ENCODE assay signal across 20 cellular contexts in genomic region chr16:4828567-4829320, GRCh38. TPM values are rescaled to one million over a fixed set of nuclear protein-coding genes. Genes with fewer than 3 reads are reported as not detected.
DNase-seq lines count a peak whose midpoint lies in the region; TF ChIP-seq lines count a peak whose summit lies in the region.
"Had no signal": no experiment of that assay in that cellular context is flagged by ENCODE, and none has a peak within 500 bp of the region (broad histone marks: within the 10 kb centered on the region; RNA-seq: fewer than 3 reads in every experiment).

No MANE protein-coding gene starts in this region.

- TF ChIP-seq CTCF in HFFc6 (IDR thresholded peaks at IDR 0.05) (no peak), cardiac muscle cell (IDR thresholded peaks at IDR 0.05; ENCODE audit: low read depth, low read length) (no peak), Peyer's patch (IDR thresholded peaks at IDR 0.05) (no peak)

- peaks cover 32% of the 10 kb centered on the region for H3K36me3 Mint-ChIP-seq in HFFc6 (ENCODE audit: low read depth)
- H3K36me3 Mint-ChIP-seq in activated T-helper 2 cell treated with anti-CD3 and anti-CD28 coated beads, Interferon-gamma antibody, Interleukin-2, Interleukin-4, amounts not matched to agents 10 μg/mL and 5 μg/mL and 100 μg/mL, durations not matched to agents 14 hours and 24 hours and 36 hours (ENCODE audit: low read depth): peaks cover 69% of the 10 kb centered on the region

- DNase-seq in HFFc6: peak; percentile 12
- no peak for DNase-seq in cardiac muscle cell (ENCODE audit: low read depth in 1 of 2, low spot score in 1 of 2)
- no peak for DNase-seq in NCI-H128 (lab: John Stamatoyannopoulos, UW; ENCODE audit: unreplicated experiment)
- no peak for DNase-seq in Peyer's patch
- no peak for DNase-seq in activated T-helper 2 cell treated with anti-CD3 and anti-CD28 coated beads, Interferon-gamma antibody, Interleukin-2, Interleukin-4, amounts not matched to agents 10 μg/mL and 5 μg/mL and 100 μg/mL, durations not matched to agents 14 hours and 24 hours and 36 hours (ENCODE audit: low spot score)
- DNase-seq: AML-193; Calu3; CD4-positive, alpha-beta T cell; IMR-90; NCI-H1417 treated with DMSO at 0.1 percent for 48 hours; NCI-H2029 treated with DMSO at 0.1 percent for 48 hours; NCI-H2227 treated with DMSO at 0.1 percent for 48 hours; NCI-H526 treated with DMSO at 0.1 percent for 48 hours; NK-92 treated with Interleukin-12 subunit alpha and Interleukin-12 subunit beta, amount 100 ng/mL, for 24 hours; OCI-M1 had no signal

- no peaks in the 10 kb centered on the region for H3K27me3 ChIP-seq in cardiac muscle cell
- H3K27me3 ChIP-seq in mucosa of rectum (ENCODE audit: control insufficient read depth in 2 of 2, insufficient read depth in 2 of 2, low read length in 2 of 2): no peaks in the 10 kb centered on the region
- no peaks in the 10 kb centered on the region for H3K27me3 ChIP-seq in skeletal muscle tissue (ENCODE audit: control insufficient read depth in 3 of 3, insufficient read depth in 3 of 3, low read length in 3 of 3)
- H3K27me3 ChIP-seq in Peyer's patch: no peaks in the 10 kb centered on the region

- peak overlapping the region; percentile 45; the same call in 1 of the 2 replicates for H3K27ac Mint-ChIP-seq in HFFc6
- no peak overlapping the region for H3K27ac Mint-ChIP-seq in activated T-helper 2 cell treated with anti-CD3 and anti-CD28 coated beads, Interferon-gamma antibody, Interleukin-2, Interleukin-4, amounts not matched to agents 10 μg/mL and 5 μg/mL and 100 μg/mL, durations not matched to agents 14 hours and 24 hours and 36 hours
- H3K27ac Mint-ChIP-seq: CD4-positive, alpha-beta T cell; GM23338 had no signal

- intact Hi-C loops in activated T-helper 2 cell treated with anti-CD3 and anti-CD28 coated beads, Interferon-gamma antibody, Interleukin-2, Interleukin-4, amounts not matched to agents 10 μg/mL and 5 μg/mL and 100 μg/mL, durations not matched to agents 14 hours and 24 hours and 36 hours (cut with micrococcal nuclease): no loop called here

- no peak overlapping the region for H3K4me3 ChIP-seq in cardiac muscle cell
- H3K4me3 ChIP-seq in mucosa of rectum (ENCODE audit: low read length in 2 of 2): no peak overlapping the region
- no peak overlapping the region for H3K4me3 ChIP-seq in skeletal muscle tissue (ENCODE audit: low read length in 3 of 3)
- no peak overlapping the region for H3K4me3 ChIP-seq in Peyer's patch
- H3K4me3 ChIP-seq: GM23338 had no signal

- H3K9ac ChIP-seq in mucosa of rectum (ENCODE audit: low read depth in 1 of 2, low read length in 2 of 2) (peak overlapping the region in 1 of 2 donors; percentile 7), skeletal muscle tissue (ENCODE audit: low read depth in 1 of 3, low read length in 3 of 3) (peak overlapping the region in 2 of 3 donors; percentile 58 to 59)

- no peaks in the 10 kb centered on the region; the same call in 1 of the 2 replicates for H3K27me3 Mint-ChIP-seq in HFFc6 (ENCODE audit: insufficient read depth)
- H3K27me3 Mint-ChIP-seq in activated T-helper 2 cell treated with anti-CD3 and anti-CD28 coated beads, Interferon-gamma antibody, Interleukin-2, Interleukin-4, amounts not matched to agents 10 μg/mL and 5 μg/mL and 100 μg/mL, durations not matched to agents 14 hours and 24 hours and 36 hours (ENCODE audit: low read depth): no peaks in the 10 kb centered on the region
- H3K27me3 Mint-ChIP-seq: CD4-positive, alpha-beta T cell had no signal

- peaks cover 4% of the 10 kb centered on the region; the same call in 1 of the 2 replicates for H3K4me1 Mint-ChIP-seq in HFFc6 (ENCODE audit: low read depth)
- H3K4me1 Mint-ChIP-seq in activated T-helper 2 cell treated with anti-CD3 and anti-CD28 coated beads, Interferon-gamma antibody, Interleukin-2, Interleukin-4, amounts not matched to agents 10 μg/mL and 5 μg/mL and 100 μg/mL, durations not matched to agents 14 hours and 24 hours and 36 hours (ENCODE audit: low read depth): no peaks in the 10 kb centered on the region
- H3K4me1 Mint-ChIP-seq: GM23338 had no signal

- no peak for TF ChIP-seq POLR2A in Peyer's patch (IDR thresholded peaks at IDR 0.05)

- H3K9me3 ChIP-seq in cardiac muscle cell (ENCODE audit: low read depth) (no peaks in the 10 kb centered on the region), mucosa of rectum (ENCODE audit: control insufficient read depth in 2 of 2, low read length in 2 of 2) (no peaks in the 10 kb centered on the region), skeletal muscle tissue (ENCODE audit: control insufficient read depth in 3 of 3, low read length in 3 of 3) (no peaks in the 10 kb centered on the region), Peyer's patch (no peaks in the 10 kb centered on the region)

- H3K9me3 Mint-ChIP-seq in HFFc6: no peaks in the 10 kb centered on the region
- H3K9me3 Mint-ChIP-seq in activated T-helper 2 cell treated with anti-CD3 and anti-CD28 coated beads, Interferon-gamma antibody, Interleukin-2, Interleukin-4, amounts not matched to agents 10 μg/mL and 5 μg/mL and 100 μg/mL, durations not matched to agents 14 hours and 24 hours and 36 hours: no peaks in the 10 kb centered on the region
- H3K9me3 Mint-ChIP-seq: CD4-positive, alpha-beta T cell; GM23338 had no signal

- no peak overlapping the region for H3K4me3 Mint-ChIP-seq in HFFc6
- H3K4me3 Mint-ChIP-seq in activated T-helper 2 cell treated with anti-CD3 and anti-CD28 coated beads, Interferon-gamma antibody, Interleukin-2, Interleukin-4, amounts not matched to agents 10 μg/mL and 5 μg/mL and 100 μg/mL, durations not matched to agents 14 hours and 24 hours and 36 hours (ENCODE audit: low read depth): no peak overlapping the region
- H3K4me3 Mint-ChIP-seq: CD4-positive, alpha-beta T cell; GM23338 had no signal

- H3K27ac ChIP-seq in cardiac muscle cell: peak overlapping the region; percentile 61
- peak overlapping the region; percentile 26 to 72 for H3K27ac ChIP-seq in mucosa of rectum (ENCODE audit: low read depth in 2 of 2, low read length in 2 of 2)
- H3K27ac ChIP-seq in skeletal muscle tissue (ENCODE audit: low read depth, low read length): peak overlapping the region; percentile 32
- no peak overlapping the region for H3K27ac ChIP-seq in Peyer's patch

- H3K36me3 ChIP-seq in cardiac muscle cell: peaks cover 28% of the 10 kb centered on the region
- peaks cover 58 to 71% of the 10 kb centered on the region in 2 donors for H3K36me3 ChIP-seq in mucosa of rectum (ENCODE audit: control insufficient read depth in 2 of 2, insufficient read depth in 2 of 2, low read length in 2 of 2)
- peaks cover 44 to 65% (median 60%) of the 10 kb centered on the region in 3 donors for H3K36me3 ChIP-seq in skeletal muscle tissue (ENCODE audit: control insufficient read depth in 3 of 3, insufficient read depth in 3 of 3, low read length in 3 of 3)
- peaks cover 0 to 91% (median 0%) of the 10 kb centered on the region in 3 donors for H3K36me3 ChIP-seq in Peyer's patch

- H3K4me1 ChIP-seq in cardiac muscle cell (ENCODE audit: low read depth) (peaks cover 42% of the 10 kb centered on the region), mucosa of rectum (ENCODE audit: control insufficient read depth in 2 of 2, insufficient read depth in 2 of 2, low read length in 2 of 2) (peaks cover 21 to 34% of the 10 kb centered on the region in 2 donors), skeletal muscle tissue (ENCODE audit: control insufficient read depth in 3 of 3, insufficient read depth in 3 of 3, low read length in 3 of 3) (peaks cover 51 to 75% (median 68%) of the 10 kb centered on the region in 3 donors), Peyer's patch (peaks cover 0 to 9% (median 3%) of the 10 kb centered on the region in 4 donors)

RNA-seq across cellular contexts. Expression of gene GLYR1, which starts 18.3 kb away (rescaled TPM):
- 10 to 100 TPM; 77.6 to 89.4 (median 81.8) TPM for total RNA-seq in HFFc6 (2021; fragmentation: NEBNext Ultra II Directional; extraction: Animal tissue kit (Norgen Biotek cat#: 25700))
- 38.0 and 44.3 TPM in 2 replicates for total RNA-seq in cardiac muscle cell
- 52.1 and 65.5 TPM in 2 replicates for polyA plus RNA-seq in cardiac muscle cell
- total RNA-seq in skeletal muscle tissue: 25.1 TPM
- total RNA-seq in Peyer's patch: 100 to 1,000 TPM in 1 of 4 donors, 10 to 100 TPM in 3; 57.5 to 168 (median 66.9) TPM
- 104 and 112 TPM in 2 replicates for total RNA-seq in activated T-helper 2 cell treated with anti-CD3 and anti-CD28 coated beads, Interferon-gamma antibody, Interleukin-2, Interleukin-4, amounts not matched to agents 10 μg/mL and 5 μg/mL and 100 μg/mL, durations not matched to agents 14 hours and 24 hours and 36 hours

RNA-seq across cellular contexts. Expression of gene UBN1, which starts 18.5 kb away (rescaled TPM):
- 10 to 100 TPM; 21.3 to 24.8 (median 22.0) TPM for total RNA-seq in HFFc6 (2021; fragmentation: NEBNext Ultra II Directional; extraction: Animal tissue kit (Norgen Biotek cat#: 25700))
- total RNA-seq in cardiac muscle cell: 24.2 and 33.4 TPM in 2 replicates
- 21.4 and 23.7 TPM in 2 replicates for polyA plus RNA-seq in cardiac muscle cell
- 11.0 TPM for total RNA-seq in skeletal muscle tissue
- 100 to 1,000 TPM in 1 of 4 donors, 10 to 100 TPM in 3; 56.0 to 119 (median 62.2) TPM for total RNA-seq in Peyer's patch
- total RNA-seq in activated T-helper 2 cell treated with anti-CD3 and anti-CD28 coated beads, Interferon-gamma antibody, Interleukin-2, Interleukin-4, amounts not matched to agents 10 μg/mL and 5 μg/mL and 100 μg/mL, durations not matched to agents 14 hours and 24 hours and 36 hours: 33.8 and 34.2 TPM in 2 replicates

RNA-seq across cellular contexts. Expression of gene ROGDI, which starts 26.3 kb away (rescaled TPM):
- total RNA-seq in HFFc6 (2021; fragmentation: NEBNext Ultra II Directional; extraction: Animal tissue kit (Norgen Biotek cat#: 25700)): 10 to 100 TPM; 16.8 to 20.1 (median 18.5) TPM
- 146 and 161 TPM in 2 replicates for total RNA-seq in cardiac muscle cell
- polyA plus RNA-seq in cardiac muscle cell: 173 and 220 TPM in 2 replicates
- total RNA-seq in skeletal muscle tissue: 13.0 TPM
- total RNA-seq in Peyer's patch: 10 to 100 TPM; 26.3 to 50.1 (median 38.0) TPM
- 5.1 and 5.5 TPM in 2 replicates for total RNA-seq in activated T-helper 2 cell treated with anti-CD3 and anti-CD28 coated beads, Interferon-gamma antibody, Interleukin-2, Interleukin-4, amounts not matched to agents 10 μg/mL and 5 μg/mL and 100 μg/mL, durations not matched to agents 14 hours and 24 hours and 36 hours

RNA-seq across cellular contexts. Expression of gene SMIM22, which starts 33.6 kb away (rescaled TPM):
- not detected for total RNA-seq in HFFc6 (2021; fragmentation: NEBNext Ultra II Directional; extraction: Animal tissue kit (Norgen Biotek cat#: 25700))
- not detected in 2 replicates for total RNA-seq in cardiac muscle cell
- 0.41 and 5.3 TPM in 2 replicates for polyA plus RNA-seq in cardiac muscle cell
- total RNA-seq in skeletal muscle tissue: not detected
- 100 to 1,000 TPM in 3 of 4 donors, 10 to 100 TPM in 1; 90.0 to 306 (median 238) TPM for total RNA-seq in Peyer's patch
- total RNA-seq in activated T-helper 2 cell treated with anti-CD3 and anti-CD28 coated beads, Interferon-gamma antibody, Interleukin-2, Interleukin-4, amounts not matched to agents 10 μg/mL and 5 μg/mL and 100 μg/mL, durations not matched to agents 14 hours and 24 hours and 36 hours: not detected in 2 replicates
- total RNA-seq: CD4-positive, alpha-beta T cell; GM23338; IMR-90; LHCN-M2 had no signal
- polyA plus RNA-seq: IMR-90 had no signal

RNA-seq across cellular contexts. Expression of gene SEPTIN12, which starts 40.6 kb away (rescaled TPM):
- total RNA-seq in HFFc6 (2021; fragmentation: NEBNext Ultra II Directional; extraction: Animal tissue kit (Norgen Biotek cat#: 25700)): not detected
- total RNA-seq in cardiac muscle cell (1.7 and 2.9 TPM in 2 replicates), skeletal muscle tissue (not detected), Peyer's patch (not detected)
- 2.2 and 7.3 TPM in 2 replicates for polyA plus RNA-seq in cardiac muscle cell
- total RNA-seq in activated T-helper 2 cell treated with anti-CD3 and anti-CD28 coated beads, Interferon-gamma antibody, Interleukin-2, Interleukin-4, amounts not matched to agents 10 μg/mL and 5 μg/mL and 100 μg/mL, durations not matched to agents 14 hours and 24 hours and 36 hours: not detected in 2 replicates
- total RNA-seq: Calu3; CD4-positive, alpha-beta T cell; GM23338; HT-29; IMR-90; LHCN-M2 had no signal
- polyA plus RNA-seq: GM23338, IMR-90 had no signal

Comparison
In these comparisons a context has a peak if more than half of its experiments do, and no peak if none do; other contexts are left out.
1. H3K27ac ChIP-seq: peak in cardiac muscle cell (single experiment), mucosa of rectum (2 of 2) and skeletal muscle tissue (single experiment); none in Peyer's patch (0 of 4).